Comparison of ENCODE assay signal across 1 cellular context in the genomic region with DNA sequence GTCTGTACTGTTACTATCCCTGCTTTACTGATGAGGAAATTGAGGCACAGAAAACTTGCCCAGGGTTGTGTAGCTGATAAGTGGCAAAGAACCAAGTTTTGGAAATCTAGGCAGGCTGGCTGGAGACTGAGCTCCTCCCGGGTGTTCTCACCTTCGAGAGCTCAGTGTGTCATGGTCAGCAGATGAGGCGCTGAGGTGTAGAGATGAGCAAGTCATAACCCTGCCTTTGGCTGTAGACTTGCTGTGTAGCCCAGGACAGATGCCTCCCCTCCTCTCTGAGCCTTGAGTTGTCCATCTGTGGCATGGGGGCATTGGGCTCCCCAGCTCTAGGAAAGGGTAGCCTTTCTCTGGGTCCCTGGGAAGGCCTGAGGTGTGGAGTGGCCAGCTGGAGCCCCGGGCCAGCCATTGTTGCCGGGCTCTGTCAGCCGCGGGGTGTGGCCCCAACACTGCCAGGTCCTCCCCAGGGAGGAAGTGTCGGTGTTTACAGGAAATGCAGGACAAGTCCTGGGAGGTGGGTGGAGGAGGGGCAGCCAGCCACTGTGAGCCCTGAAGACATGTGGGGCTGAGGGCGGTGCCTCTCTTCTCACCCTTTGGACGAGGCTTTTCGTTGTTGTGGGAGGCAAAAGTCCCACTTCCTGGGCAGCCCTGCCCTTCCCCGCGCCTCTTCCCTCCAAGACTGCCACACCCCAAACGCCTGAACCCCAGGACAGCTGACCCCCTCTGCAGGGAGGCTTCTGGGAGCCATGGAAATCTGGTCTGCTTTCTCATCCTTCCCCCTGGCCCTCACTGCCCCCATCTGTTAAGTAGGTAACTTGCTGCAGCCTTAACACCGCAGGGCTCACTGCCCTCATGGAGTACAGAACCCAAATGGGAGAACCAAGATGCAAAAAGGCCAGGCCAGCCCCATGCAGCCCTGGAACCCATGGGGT.
TF ChIP-seq lines count a peak whose summit lies in the region.

No MANE protein-coding gene starts in this region.

TF ChIP-seq in K562, 482 proteins besides CTCF, POLR2A, EP300 and RAD21 (continued from another document):
- TF ChIP-seq, protein P1, sequence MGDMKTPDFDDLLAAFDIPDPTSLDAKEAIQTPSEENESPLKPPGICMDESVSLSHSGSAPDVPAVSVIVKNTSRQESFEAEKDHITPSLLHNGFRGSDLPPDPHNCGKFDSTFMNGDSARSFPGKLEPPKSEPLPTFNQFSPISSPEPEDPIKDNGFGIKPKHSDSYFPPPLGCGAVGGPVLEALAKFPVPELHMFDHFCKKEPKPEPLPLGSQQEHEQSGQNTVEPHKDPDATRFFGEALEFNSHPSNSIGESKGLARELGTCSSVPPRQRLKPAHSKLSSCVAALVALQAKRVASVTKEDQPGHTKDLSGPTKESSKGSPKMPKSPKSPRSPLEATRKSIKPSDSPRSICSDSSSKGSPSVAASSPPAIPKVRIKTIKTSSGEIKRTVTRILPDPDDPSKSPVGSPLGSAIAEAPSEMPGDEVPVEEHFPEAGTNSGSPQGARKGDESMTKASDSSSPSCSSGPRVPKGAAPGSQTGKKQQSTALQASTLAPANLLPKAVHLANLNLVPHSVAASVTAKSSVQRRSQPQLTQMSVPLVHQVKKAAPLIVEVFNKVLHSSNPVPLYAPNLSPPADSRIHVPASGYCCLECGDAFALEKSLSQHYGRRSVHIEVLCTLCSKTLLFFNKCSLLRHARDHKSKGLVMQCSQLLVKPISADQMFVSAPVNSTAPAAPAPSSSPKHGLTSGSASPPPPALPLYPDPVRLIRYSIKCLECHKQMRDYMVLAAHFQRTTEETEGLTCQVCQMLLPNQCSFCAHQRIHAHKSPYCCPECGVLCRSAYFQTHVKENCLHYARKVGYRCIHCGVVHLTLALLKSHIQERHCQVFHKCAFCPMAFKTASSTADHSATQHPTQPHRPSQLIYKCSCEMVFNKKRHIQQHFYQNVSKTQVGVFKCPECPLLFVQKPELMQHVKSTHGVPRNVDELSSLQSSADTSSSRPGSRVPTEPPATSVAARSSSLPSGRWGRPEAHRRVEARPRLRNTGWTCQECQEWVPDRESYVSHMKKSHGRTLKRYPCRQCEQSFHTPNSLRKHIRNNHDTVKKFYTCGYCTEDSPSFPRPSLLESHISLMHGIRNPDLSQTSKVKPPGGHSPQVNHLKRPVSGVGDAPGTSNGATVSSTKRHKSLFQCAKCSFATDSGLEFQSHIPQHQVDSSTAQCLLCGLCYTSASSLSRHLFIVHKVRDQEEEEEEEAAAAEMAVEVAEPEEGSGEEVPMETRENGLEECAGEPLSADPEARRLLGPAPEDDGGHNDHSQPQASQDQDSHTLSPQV (IDR thresholded peaks at IDR 0.05), result peak; percentile 84
- TF ChIP-seq KLF6 (CRISPR knock-in tag; IDR thresholded peaks at IDR 0.05; ENCODE audit: borderline replicate concordance) (peak; percentile 74; the same call in 1 of the 2 replicates), PHF20 (IDR thresholded peaks at IDR 0.05; ENCODE audit: partially characterized antibody) (peak; percentile 45), ELF1 (tag; IDR thresholded peaks at IDR 0.05) (peak; percentile 72), CUX1 (CRISPR knock-in tag; IDR thresholded peaks at IDR 0.05) (no peak)
TF ChIP-seq in K562: peak in this region for 69.
